ENCODE assay signal across 2 cellular contexts in genomic region chr12:131834798-131835615, GRCh38.
TF ChIP-seq lines count a peak whose summit lies in the region.

No MANE protein-coding gene starts in this region.

TF ChIP-seq in IMR-90, 13 proteins besides CTCF, POLR2A, EP300 and RAD21:
- TF ChIP-seq RFX5 (IDR thresholded peaks at IDR 0.05; ENCODE audit: low read depth, low read length) (no peak), NFE2L2 (IDR thresholded peaks at IDR 0.05; ENCODE audit: low read depth, low read length) (no peak), ELK1 (IDR thresholded peaks at IDR 0.05; ENCODE audit: borderline replicate concordance, low read depth, low read length) (no peak), CHD1 (IDR thresholded peaks at IDR 0.05; ENCODE audit: low read depth, low read length) (no peak), MAZ (IDR thresholded peaks at IDR 0.05; ENCODE audit: borderline replicate concordance, low read depth, low read length) (no peak), FOS (IDR thresholded peaks at IDR 0.05; ENCODE audit: low read depth, low read length) (no peak), SMC3 (IDR thresholded peaks at IDR 0.05; ENCODE audit: low read depth, low read length) (no peak), BHLHE40 (IDR thresholded peaks at IDR 0.05; ENCODE audit: low read depth, low read length) (no peak), MAFK (IDR thresholded peaks at IDR 0.05; ENCODE audit: low read depth, low read length) (no peak), CEBPB (IDR thresholded peaks at IDR 0.05; ENCODE audit: low read depth, low read length) (no peak), MXI1 (IDR thresholded peaks at IDR 0.05; ENCODE audit: borderline replicate concordance, low read depth, low read length) (no peak)

TF ChIP-seq in HEK293T, 16 proteins besides CTCF, POLR2A, EP300 and RAD21:
- no peak for TF ChIP-seq TARDBP (IDR thresholded peaks at IDR 0.05)
